Comparison of ENCODE assay signal across 18 cellular contexts in the genomic region with DNA sequence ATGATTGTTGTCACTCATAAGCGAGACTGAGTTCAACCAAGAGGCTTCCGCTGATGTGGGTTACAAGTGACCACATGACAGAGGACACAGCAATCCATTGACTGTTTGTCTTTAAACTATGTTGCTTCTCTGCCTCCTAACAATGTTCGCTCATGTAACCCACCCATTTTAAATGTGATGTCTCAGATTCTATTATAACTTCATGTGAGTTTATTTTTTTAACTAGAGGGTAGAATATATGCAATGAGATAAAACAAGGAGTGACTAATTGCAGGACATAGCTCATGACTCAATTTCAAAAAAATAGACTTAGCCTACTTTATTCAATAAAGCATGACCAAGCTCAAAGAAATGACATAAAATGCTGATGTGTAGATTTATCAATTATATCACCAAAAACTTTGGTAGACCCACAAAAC.
DNase-seq lines count a peak whose midpoint lies in the region; FAIRE-seq and TF ChIP-seq lines count a peak whose summit lies in the region.
"Had no signal": no experiment of that assay in that cellular context is flagged by ENCODE, and none has a peak within 500 bp of the region (broad histone marks: within the 10 kb centered on the region; RNA-seq: fewer than 3 reads in every experiment).

No MANE protein-coding gene starts in this region.

- no peaks in the 10 kb centered on the region for H3K79me2 ChIP-seq in ACC112 (ENCODE audit: control insufficient read depth, insufficient read depth, low read length, unreplicated experiment)

- in situ Hi-C loops in brain microvascular endothelial cell (cut with HindIII; ENCODE audit: low pct_ligation_motif_present, low sequenced_read_pairs): no loop called here

- FAIRE-seq in islet of Langerhans (lab: Jason Lieb, UNC): peak; percentile 9
- FAIRE-seq: D721Med, H1, small intestine had no signal

- H3K27ac ChIP-seq in ACC112 (ENCODE audit: low read depth, low read length) (peak overlapping the region; percentile 38), brain microvascular endothelial cell (peak overlapping the region; percentile 77)
- H3K27ac ChIP-seq: epithelial cell of prostate, SJCRH30, stomach had no signal

- no peak overlapping the region for H2AFZ ChIP-seq in ACC112 (ENCODE audit: low read length, unreplicated experiment)

- H3K4me1 ChIP-seq in ACC112 (ENCODE audit: control insufficient read depth, insufficient read depth, low read length, unreplicated experiment): peaks cover 12% of the 10 kb centered on the region
- H3K4me1 ChIP-seq: SJCRH30 had no signal

- no peak for TF ChIP-seq CTCF in brain microvascular endothelial cell (IDR thresholded peaks at IDR 0.05; ENCODE audit: low read depth, low read length, missing control alignments)

- H3K4me3 ChIP-seq in ACC112 (ENCODE audit: low read depth, low read length) (no peak overlapping the region), brain microvascular endothelial cell (ENCODE audit: low read depth, low read length) (no peak overlapping the region)
- H3K4me3 ChIP-seq: SJCRH30, stomach had no signal

- H3K27me3 ChIP-seq in ACC112 (ENCODE audit: insufficient read depth, low read length) (no peaks in the 10 kb centered on the region), brain microvascular endothelial cell (replicated peaks) (no peaks in the 10 kb centered on the region)
- H3K27me3 ChIP-seq: SJCRH30, stomach had no signal

- H3K36me3 ChIP-seq in ACC112 (ENCODE audit: insufficient read depth, low read length) (no peaks in the 10 kb centered on the region), brain microvascular endothelial cell (replicated peaks) (no peaks in the 10 kb centered on the region)
- H3K36me3 ChIP-seq: SJCRH30, stomach had no signal

- DNase-seq in LHCN-M2 (ENCODE audit: low read depth) (peak; percentile 49), brain microvascular endothelial cell (peak; percentile 65), NAMALWA (ENCODE audit: low spot score) (no peak), NCI-H524 treated with DMSO at 0.1 percent for 48 hours (lab: John Stamatoyannopoulos, UW) (no peak), OCI-M1 (lab: John Stamatoyannopoulos, UW) (no peak), NCI-H774 (lab: John Stamatoyannopoulos, UW) (no peak)
- DNase-seq: activated CD8-positive, alpha-beta T cell treated with anti-CD3 and anti-CD28 coated beads, Interleukin-2, amount 10 ng/mL, durations not matched to agents 7 days and 5 days; activated effector memory CD4-positive, alpha-beta T cell treated with Interleukin-2 at 50 U/mL for 16 hours; central memory CD4-positive, alpha-beta T cell; NCI-H2081 treated with DMSO at 0.1 percent for 48 hours; SJCRH30; small intestine; stomach had no signal

Comparison
In these comparisons a context has a peak if more than half of its experiments do, and no peak if none do; other contexts are left out.
1. DNase-seq: peak in LHCN-M2 (single experiment) and brain microvascular endothelial cell (single experiment); none in NAMALWA (single experiment), NCI-H524 treated with DMSO at 0.1 percent for 48 hours (single experiment), OCI-M1 (single experiment) and NCI-H774 (single experiment).